Comparison of ENCODE assay signal across 24 cellular contexts in the genomic region with DNA sequence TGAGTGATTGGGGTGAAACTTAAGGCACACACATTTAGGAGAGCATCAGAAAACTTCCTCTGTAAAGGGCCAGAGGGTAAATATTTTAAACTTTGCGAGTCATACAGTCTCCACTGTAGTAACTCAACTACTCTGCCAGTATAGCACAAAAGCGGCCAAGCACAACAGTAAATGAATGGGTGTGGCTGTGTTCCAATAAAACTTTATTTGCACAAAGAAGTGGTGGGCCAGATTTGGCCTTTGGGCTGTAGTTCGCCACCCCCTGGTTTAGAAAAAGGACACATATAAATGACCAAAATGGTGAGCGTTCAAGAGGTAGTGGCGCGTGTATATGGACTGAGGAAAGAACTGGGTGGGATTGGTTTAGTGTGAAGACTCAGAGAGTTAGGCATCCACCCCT.
A peak's percentile ranks its signal among the peaks of the same experiment; 100 is the strongest.
DNase-seq lines count a peak whose midpoint lies in the region; ATAC-seq, FAIRE-seq and TF ChIP-seq lines count a peak whose summit lies in the region.
"Had no signal": no experiment of that assay in that cellular context is flagged by ENCODE, and none has a peak within 500 bp of the region (broad histone marks: within the 10 kb centered on the region; RNA-seq: fewer than 3 reads in every experiment).

No MANE protein-coding gene starts in this region.

- no peak overlapping the region for H3K18ac ChIP-seq in H1 (ENCODE audit: extremely low read depth, low read length)
- H3K18ac ChIP-seq in trophoblast cell (ENCODE audit: low read length): no peak overlapping the region

- H4K8ac ChIP-seq in H1 (ENCODE audit: extremely low read depth, insufficient read depth, low read length) (no peak overlapping the region), trophoblast cell (ENCODE audit: low read depth, low read length) (no peak overlapping the region)

- no peak overlapping the region for H3K4me3 Mint-ChIP-seq in Caco-2 (ENCODE audit: unreplicated experiment)
- H3K4me3 Mint-ChIP-seq: CD14-positive monocyte; CD4-positive, alpha-beta T cell; GM23338; HFFc6 had no signal

- H4K12ac ChIP-seq in trophoblast cell (ENCODE audit: low read depth, low read length): no peak overlapping the region

- H3K9ac ChIP-seq in H1 (replicated peaks in 1 of 4; ENCODE audit: extremely low read depth in 1 of 4, low read depth in 3 of 4, low read length in 3 of 4) (no peak overlapping the region), trophoblast cell (ENCODE audit: low read length) (no peak overlapping the region)
- H3K9ac ChIP-seq: BLaER1 treated with 17β-estradiol and CSF1 and Interleukin-3, amounts not matched to agents 10 nM and 100 nM had no signal

- no TSS peak for BruUV-seq in Caco-2 (replicated peaks; lab: Mats Ljungman, UMichigan)

- H3K23ac ChIP-seq in H1 (ENCODE audit: insufficient read length): no peak overlapping the region
- no peak overlapping the region for H3K23ac ChIP-seq in trophoblast cell (ENCODE audit: low read length)

- H3K27me3 Mint-ChIP-seq in Caco-2 (ENCODE audit: insufficient read depth, unreplicated experiment): no peaks in the 10 kb centered on the region

- peak overlapping the region; percentile 99 for H3K27ac Mint-ChIP-seq in Caco-2 (ENCODE audit: unreplicated experiment)
- H3K27ac Mint-ChIP-seq: CD14-positive monocyte; CD4-positive, alpha-beta T cell; GM23338; HFFc6 had no signal

- no peaks in the 10 kb centered on the region; the same call in 1 of the 2 replicates for H3K23me2 ChIP-seq in H1 (ENCODE audit: low read depth, low read length)

- H3K36me3 ChIP-seq in Caco-2 (ENCODE audit: control insufficient read depth, insufficient read depth, low read length) (no peaks in the 10 kb centered on the region), H1 (ENCODE audit: control insufficient read depth in 2 of 4, insufficient read depth in 4 of 4, low read length in 3 of 4) (no peaks in the 10 kb centered on the region), trophoblast cell (ENCODE audit: control insufficient read depth in 1 of 2, insufficient read depth in 2 of 2, low read length in 2 of 2) (no peaks in the 10 kb centered on the region)
- H3K36me3 ChIP-seq: BE2C; BLaER1 treated with 17β-estradiol and CSF1 and Interleukin-3, amounts not matched to agents 10 nM and 100 nM; HAP-1 had no signal

- no peak overlapping the region for H4K91ac ChIP-seq in H1 (replicated peaks; ENCODE audit: insufficient read length, low read length)
- H4K91ac ChIP-seq in trophoblast cell (ENCODE audit: low read depth, low read length): no peak overlapping the region

- H2BK20ac ChIP-seq in H1 (ENCODE audit: low read length): no peak overlapping the region

- DNase-seq in Caco-2: no peak
- DNase-seq in H1 (ENCODE audit: low read depth in 1 of 2, low spot score in 2 of 2): no peak
- no peak for DNase-seq in trophoblast cell
- no peak for DNase-seq in RWPE1 (ENCODE audit: low spot score)
- DNase-seq: 8988T; ACHN; AML-193; BE2C; CD4-positive, alpha-beta T cell; COR-L47; DMS153; DND-41; HFFc6 had no signal

- no peaks in the 10 kb centered on the region for H3K9me3 ChIP-seq in Caco-2
- H3K9me3 ChIP-seq in H1 (ENCODE audit: insufficient read depth in 2 of 2, low read depth in 1 of 2, low read length in 1 of 2): no peaks in the 10 kb centered on the region
- H3K9me3 ChIP-seq in trophoblast cell (ENCODE audit: insufficient read depth, low read depth, low read length): peaks cover 2% of the 10 kb centered on the region
- H3K9me3 ChIP-seq: A549, BE2C, HAP-1 had no signal

- WGBS in H1 (ENCODE audit: extremely low coverage in 1 of 2, insufficient coverage in 1 of 2, insufficient read length in 1 of 2, insufficient replicate concordance in 2 of 2, low coverage in 1 of 2, low lambda C conversion rate in 2 of 2, missing lambda C conversion rate in 1 of 2), 2 experiments: 88% methylated on average over 6 of the region's 6 CpGs; no CpG with 5 or more reads in 1 of the 2 experiments
- WGBS in trophoblast cell (ENCODE audit: extremely low coverage, insufficient coverage, insufficient read length): no CpG with 5 or more reads among the region's 6 CpGs

- H2AFZ ChIP-seq in H1 (ENCODE audit: low read length): no peak overlapping the region
- H2AFZ ChIP-seq in trophoblast cell (ENCODE audit: insufficient read depth, low read length, poor library complexity): no peak overlapping the region
- H2AFZ ChIP-seq: GM23338 had no signal

- H3K4me1 ChIP-seq in Caco-2 (peaks cover 86% of the 10 kb centered on the region), H1 (replicated peaks in 1 of 4; ENCODE audit: control insufficient read depth in 3 of 4, insufficient read depth in 4 of 4, low read length in 3 of 4) (peaks cover 4 to 26% (median 20%) of the 10 kb centered on the region in 4 experiments), trophoblast cell (ENCODE audit: control insufficient read depth in 1 of 2, insufficient read depth in 2 of 2, low read length in 2 of 2) (peaks cover 39 to 41% of the 10 kb centered on the region in 2 experiments)
- H3K4me1 ChIP-seq: HAP-1 had no signal

- H3K27me3 ChIP-seq in Caco-2 (replicated peaks; ENCODE audit: control insufficient read depth, insufficient read depth, low read length) (no peaks in the 10 kb centered on the region), H1 (replicated peaks in 1 of 4; ENCODE audit: control insufficient read depth in 3 of 4, extremely low read depth in 1 of 4, insufficient read depth in 3 of 4, low read length in 3 of 4) (no peaks in the 10 kb centered on the region; a peak in 2 of 7 replicates), trophoblast cell (ENCODE audit: insufficient read depth, low read length) (no peaks in the 10 kb centered on the region)
- H3K27me3 ChIP-seq: BE2C had no signal

- H3K14ac ChIP-seq in H1 (ENCODE audit: insufficient read length) (no peak overlapping the region), trophoblast cell (ENCODE audit: low read length) (no peak overlapping the region)

- H3K27ac ChIP-seq in VCaP (peak overlapping the region; percentile 24; the same call in 1 of the 2 replicates), H1 (ENCODE audit: low read depth, low read length) (no peak overlapping the region), trophoblast cell (ENCODE audit: low read depth, low read length) (peak overlapping the region; percentile 5), RWPE1 (no peak overlapping the region)
- H3K27ac ChIP-seq: BLaER1 treated with 17β-estradiol and CSF1 and Interleukin-3, amounts not matched to agents 10 nM and 100 nM had no signal

- H3K79me1 ChIP-seq in H1 (ENCODE audit: low read depth, low read length): no peaks in the 10 kb centered on the region
- H3K79me1 ChIP-seq in trophoblast cell (ENCODE audit: low read length): peaks cover 30% of the 10 kb centered on the region

- H2BK15ac ChIP-seq in H1 (ENCODE audit: low read length): peak overlapping the region; percentile 72; the same call in 1 of the 2 replicates

- H2BK120ac ChIP-seq in H1 (replicated peaks; ENCODE audit: low read depth, low read length): no peak overlapping the region
- H2BK120ac ChIP-seq in trophoblast cell (ENCODE audit: insufficient read depth, low read length, poor library complexity): no peak overlapping the region

- TF ChIP-seq POLR2A in H1 (IDR thresholded peaks at IDR 0.05; ENCODE audit: control extremely low read depth in 1 of 2, low read depth in 2 of 2, low read length in 2 of 2): no peak

- no peak for TF ChIP-seq EP300 in H1 (IDR thresholded peaks at IDR 0.05; ENCODE audit: borderline replicate concordance in 1 of 2, low read depth in 2 of 2, low read length in 2 of 2)

- H3K79me2 ChIP-seq in H1 (ENCODE audit: control insufficient read depth in 1 of 2, insufficient read depth in 2 of 2, low read length in 2 of 2): no peaks in the 10 kb centered on the region
- no peaks in the 10 kb centered on the region for H3K79me2 ChIP-seq in trophoblast cell (ENCODE audit: control insufficient read depth, insufficient read depth, low read length, poor library complexity)

- ATAC-seq in HG03378 (IDR thresholded peaks at IDR 0.05; ENCODE audit: unreplicated experiment) (no peak), HG03571 (IDR thresholded peaks at IDR 0.05; ENCODE audit: unreplicated experiment) (no peak)
- ATAC-seq: A549, GM23338 had no signal

- H4K5ac ChIP-seq in H1 (ENCODE audit: insufficient read length, low read depth, low read length): no peak overlapping the region

- no peak for TF ChIP-seq CTCF in Caco-2 (IDR thresholded peaks at IDR 0.05; ENCODE audit: insufficient read depth in 1 of 2, low read depth in 1 of 2, low read length in 1 of 2, severe bottlenecking in 1 of 2, unreplicated experiment in 1 of 2)
- TF ChIP-seq CTCF in VCaP (conservative IDR thresholded peaks at IDR 0.05): no peak
- no peak for TF ChIP-seq CTCF in H1 (IDR thresholded peaks at IDR 0.05; ENCODE audit: control extremely low read depth in 1 of 3, insufficient read depth in 1 of 3, low read depth in 1 of 3, low read length in 3 of 3)
- no peak for TF ChIP-seq CTCF in RWPE1 (conservative IDR thresholded peaks at IDR 0.05; ENCODE audit: low read depth)

- H3K56ac ChIP-seq in H1 (replicated peaks; ENCODE audit: insufficient read length, low read depth, low read length): no peak overlapping the region

- H3K9me3 Mint-ChIP-seq in Caco-2 (ENCODE audit: unreplicated experiment): peaks cover 13% of the 10 kb centered on the region
- H3K9me3 Mint-ChIP-seq: CD4-positive, alpha-beta T cell; GM23338; HFFc6 had no signal

- intact Hi-C loops in Caco-2 (cut with micrococcal nuclease; ENCODE audit: unreplicated experiment): no loop called here

- no peak overlapping the region for H2BK12ac ChIP-seq in H1 (ENCODE audit: low read depth, low read length)
- peak overlapping the region; percentile 12 for H2BK12ac ChIP-seq in trophoblast cell (ENCODE audit: low read length)

- peaks cover 60% of the 10 kb centered on the region for H3K4me1 Mint-ChIP-seq in Caco-2 (ENCODE audit: low read depth, unreplicated experiment)

- no peak for FAIRE-seq in H1 (lab: Jason Lieb, UNC)
- FAIRE-seq: A549, G401.6, GM19239, H54 had no signal

- no peak overlapping the region for H3K4me3 ChIP-seq in Caco-2 (ENCODE audit: low read depth, low read length)
- no peak overlapping the region for H3K4me3 ChIP-seq in H1 (ENCODE audit: extremely low read depth in 1 of 4, insufficient read depth in 2 of 4, low read depth in 3 of 4, low read length in 4 of 4)
- H3K4me3 ChIP-seq in trophoblast cell (ENCODE audit: low read depth, low read length): no peak overlapping the region
- H3K4me3 ChIP-seq: A549; BLaER1 treated with 17β-estradiol and CSF1 and Interleukin-3, amounts not matched to agents 10 nM and 100 nM; GM23338; HAP-1 had no signal

- POLR2A ChIA-PET in Caco-2 (lab: Charles Lee): no interaction called here
- POLR2A ChIA-PET in H1 (lab: Charles Lee; ENCODE audit: partially characterized antibody): no interaction called here
- POLR2A ChIA-PET in RWPE1 (lab: Yijun Ruan, JAX; ENCODE audit: low non-redundant PET): no interaction called here

- H2AK5ac ChIP-seq in H1 (ENCODE audit: low read depth, low read length) (no peak overlapping the region), trophoblast cell (ENCODE audit: low read length) (no peak overlapping the region)

- H3K4ac ChIP-seq in H1 (replicated peaks; ENCODE audit: insufficient read length, low read depth, low read length) (no peak overlapping the region), trophoblast cell (ENCODE audit: low read depth, low read length) (no peak overlapping the region)

- no peak overlapping the region for H3K4me2 ChIP-seq in H1 (ENCODE audit: insufficient read depth in 1 of 2, low read depth in 2 of 2, low read length in 2 of 2)
- no peak overlapping the region for H3K4me2 ChIP-seq in trophoblast cell (ENCODE audit: low read length)
- H3K4me2 ChIP-seq: A549, GM23338 had no signal

- no peaks in the 10 kb centered on the region for H4K20me1 ChIP-seq in H1 (replicated peaks in 1 of 2; ENCODE audit: control insufficient read depth in 1 of 2, insufficient read depth in 2 of 2, low read length in 2 of 2)
- H4K20me1 ChIP-seq: BLaER1 treated with 17β-estradiol and CSF1 and Interleukin-3, amounts not matched to agents 10 nM and 100 nM had no signal

- H2BK5ac ChIP-seq in H1 (ENCODE audit: low read depth, low read length) (no peak overlapping the region), trophoblast cell (ENCODE audit: low read depth, low read length, poor library complexity) (no peak overlapping the region)

- no peak for TF ChIP-seq RAD21 in H1 (IDR thresholded peaks at IDR 0.05 in 1 of 2, conservative IDR thresholded peaks at IDR 0.05 in 1 of 2; ENCODE audit: low read depth in 2 of 2, low read length in 2 of 2)

- H3K36me3 Mint-ChIP-seq in Caco-2 (ENCODE audit: insufficient read depth, unreplicated experiment): peaks cover 28% of the 10 kb centered on the region
- H3K36me3 Mint-ChIP-seq: CD14-positive monocyte had no signal

- CTCF ChIA-PET in Caco-2 (lab: Charles Lee): no interaction called here
- CTCF ChIA-PET in H1 (lab: Charles Lee; ENCODE audit: partially characterized antibody): interaction anchor here (2.1 kb wide), 1 partner anchor 12 kb away, joined by 5 read pairs; no protein-coding TSS in a partner anchor
- CTCF ChIA-PET in RWPE1 (lab: Yijun Ruan, JAX): no interaction called here

Comparison
In these comparisons a context has a peak if more than half of its experiments do, and no peak if none do; other contexts are left out.
1. H3K27ac ChIP-seq: peak in VCaP (single experiment) and trophoblast cell (single experiment); none in H1 (single experiment) and RWPE1 (single experiment).